ENCODE assay signal across 24 cellular contexts in the genomic region with DNA sequence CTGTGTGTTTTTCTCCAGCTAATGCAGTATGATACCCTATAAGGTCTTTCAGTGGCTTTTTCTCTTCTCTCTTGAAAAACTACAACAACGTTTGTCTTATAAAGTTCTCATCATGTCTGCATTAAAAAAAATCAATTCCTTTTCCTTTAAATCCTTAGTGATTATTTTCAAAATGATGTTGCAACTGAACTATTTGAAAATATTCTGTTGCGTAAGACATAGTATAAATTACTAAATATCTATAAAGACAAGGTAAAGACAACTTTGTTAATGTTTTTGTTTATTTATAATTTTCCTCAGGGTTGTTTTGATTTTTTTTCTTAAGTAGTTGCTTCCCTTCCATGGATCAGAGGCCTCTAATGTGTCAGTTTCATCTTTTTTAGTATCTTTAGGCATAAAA. TPM values are rescaled to one million over a fixed set of nuclear protein-coding genes. Genes with fewer than 3 reads are reported as not detected.
A peak's percentile ranks its signal among the peaks of the same experiment; 100 is the strongest.
DNase-seq lines count a peak whose midpoint lies in the region; ATAC-seq, FAIRE-seq and TF ChIP-seq lines count a peak whose summit lies in the region.
"Had no signal": no experiment of that assay in that cellular context is flagged by ENCODE, and none has a peak within 500 bp of the region (broad histone marks: within the 10 kb centered on the region; RNA-seq: fewer than 3 reads in every experiment).

No MANE protein-coding gene starts in this region.

- H3K4me1 ChIP-seq in adipocyte (ENCODE audit: control insufficient read depth, insufficient read depth, low read length) (peaks cover 36% of the 10 kb centered on the region), suprapubic skin (peaks cover 5% of the 10 kb centered on the region)
- H3K4me1 ChIP-seq: BE2C had no signal

- peak; percentile 12 for FAIRE-seq in endometrium (lab: Jason Lieb, UNC)
- FAIRE-seq: A204.1, G401.6, GM12891, GM19239, HTR-8/SVneo had no signal

- WGBS in suprapubic skin, result 77% methylated on average over 2 of the region's 2 CpGs

- TF ChIP-seq EP300 in suprapubic skin (IDR thresholded peaks at IDR 0.05), result no peak

- no peaks in the 10 kb centered on the region for H3K36me3 ChIP-seq in adipocyte (ENCODE audit: control insufficient read depth, insufficient read depth, low read length, severe bottlenecking)
- H3K36me3 ChIP-seq in suprapubic skin, result no peaks in the 10 kb centered on the region
- H3K36me3 ChIP-seq: BE2C had no signal

- ATAC-seq in left cardiac atrium, result no peak

- peak overlapping the region; percentile 60 for H3K27ac ChIP-seq in suprapubic skin

- no peak overlapping the region for H3K9ac ChIP-seq in adipocyte (ENCODE audit: low read length)

- TF ChIP-seq CTCF in suprapubic skin (IDR thresholded peaks at IDR 0.05), result no peak

- TF ChIP-seq POLR2A in suprapubic skin (IDR thresholded peaks at IDR 0.05), result no peak

- H3K4me3 ChIP-seq in adipocyte (ENCODE audit: low read length) (no peak overlapping the region), suprapubic skin (no peak overlapping the region)

- intact Hi-C loops in left cardiac atrium (cut with DNase I), result no loop called here

- no peaks in the 10 kb centered on the region for H3K9me3 ChIP-seq in adipocyte (ENCODE audit: control insufficient read depth, low read length)
- H3K9me3 ChIP-seq in suprapubic skin, result no peaks in the 10 kb centered on the region
- H3K9me3 ChIP-seq: BE2C had no signal

- H3K27me3 ChIP-seq in adipocyte (replicated peaks; ENCODE audit: control insufficient read depth, insufficient read depth, low read length) (no peaks in the 10 kb centered on the region), suprapubic skin (no peaks in the 10 kb centered on the region)
- H3K27me3 ChIP-seq: BE2C had no signal

- peak; percentile 21 for DNase-seq in HCEC 1CT
- DNase-seq in adipocyte (ENCODE audit: low read depth), result peak; percentile 64
- DNase-seq in suprapubic skin (ENCODE audit: low spot score in 2 of 2), result no peak
- no peak for DNase-seq in ureter (ENCODE audit: low spot score)
- no peak for DNase-seq in left cardiac atrium
- no peak for DNase-seq in NCI-H774 (lab: John Stamatoyannopoulos, UW)
- DNase-seq: ACHN; BE2C; C1 segment of cervical spinal cord; CD4-positive, CD25-positive, alpha-beta regulatory T cell; CD8-positive, alpha-beta memory T cell; COR-L47; DMS 273 treated with DMSO at 0.1 percent for 48 hours; DMS53; DND-41; EL; GOT3; H7 had no signal

RNA-seq across cellular contexts. Expression of gene PARD3B, which starts 21.2 kb away (rescaled TPM):
- total RNA-seq in suprapubic skin (10 to 100 TPM; 12.5 to 18.9 (median 15.5) TPM), ureter (31.4 TPM), left cardiac atrium (10 to 100 TPM; 12.5 to 12.6 TPM)

Comparison
In these comparisons a context has a peak if more than half of its experiments do, and no peak if none do; other contexts are left out.
1. DNase-seq: peak in HCEC 1CT (single experiment) and adipocyte (single experiment); none in suprapubic skin (0 of 2), ureter (single experiment), left cardiac atrium (single experiment) and NCI-H774 (single experiment).